In genomic region chr1:37987679-37988078, GRCh38 we compare ENCODE assay signal across 17 cellular contexts. TPM values are rescaled to one million over a fixed set of nuclear protein-coding genes. Genes with fewer than 3 reads are reported as not detected.
DNase-seq lines count a peak whose midpoint lies in the region; ATAC-seq and TF ChIP-seq lines count a peak whose summit lies in the region.
"Had no signal": no experiment of that assay in that cellular context is flagged by ENCODE, and none has a peak within 500 bp of the region (broad histone marks: within the 10 kb centered on the region; RNA-seq: fewer than 3 reads in every experiment).

No MANE protein-coding gene starts in this region.

- H4K91ac ChIP-seq in H9 (ENCODE audit: insufficient read length, low read depth, low read length): no peak overlapping the region

- H3K4me2 ChIP-seq in BLaER1 (no peak overlapping the region), H9 (ENCODE audit: insufficient read depth, insufficient read length, low read length) (no peak overlapping the region)

- H2BK20ac ChIP-seq in H9 (ENCODE audit: low read depth, low read length, poor library complexity, severe bottlenecking): no peak overlapping the region

- no peak overlapping the region for H3K4me3 ChIP-seq in BLaER1
- H3K4me3 ChIP-seq: left ventricle myocardium inferior, thoracic aorta had no signal

- H4K5ac ChIP-seq in H9 (ENCODE audit: insufficient read length, low read depth, low read length): no peak overlapping the region

- H3K27ac Mint-ChIP-seq in H9: no peak overlapping the region
- peak overlapping the region; percentile 53 for H3K27ac Mint-ChIP-seq in activated naive CD8-positive, alpha-beta T cell treated with anti-CD3 and anti-CD28 coated beads, Interleukin-2, amount 50 U/mL, for 24 hours
- H3K27ac Mint-ChIP-seq: effector memory CD8-positive, alpha-beta T cell had no signal

- peaks cover 54% of the 10 kb centered on the region for H3K36me3 ChIP-seq in BLaER1

- no peak overlapping the region for H2BK12ac ChIP-seq in H9 (ENCODE audit: insufficient read length, low read depth, low read length)

- no peak overlapping the region for H3K23ac ChIP-seq in H9 (ENCODE audit: insufficient read length, low read depth, low read length)

- peaks cover 1% of the 10 kb centered on the region; the same call in 1 of the 2 replicates for H3K79me2 ChIP-seq in H9 (ENCODE audit: insufficient read depth, low read length)

- H3K27ac ChIP-seq in BLaER1 (no peak overlapping the region), H9 (ENCODE audit: insufficient read length, low read depth, low read length) (no peak overlapping the region)
- H3K27ac ChIP-seq: left ventricle myocardium inferior, thoracic aorta had no signal

- no peak overlapping the region for H4K8ac ChIP-seq in H9 (replicated peaks; ENCODE audit: insufficient read length, low read depth, low read length)

- H3K27me3 Mint-ChIP-seq in H9 (ENCODE audit: low read depth): no peaks in the 10 kb centered on the region
- no peaks in the 10 kb centered on the region for H3K27me3 Mint-ChIP-seq in activated naive CD8-positive, alpha-beta T cell treated with anti-CD3 and anti-CD28 coated beads, Interleukin-2, amount 50 U/mL, for 24 hours
- H3K27me3 Mint-ChIP-seq: effector memory CD8-positive, alpha-beta T cell; naive thymus-derived CD8-positive, alpha-beta T cell had no signal

- no peak overlapping the region for H3K14ac ChIP-seq in H9 (ENCODE audit: insufficient read depth, low read length)

- no peak overlapping the region for H3T11ph ChIP-seq in H9 (ENCODE audit: low read length)

- H3K9me3 Mint-ChIP-seq in H9: no peaks in the 10 kb centered on the region; a peak in 2 of 5 replicates
- H3K9me3 Mint-ChIP-seq in activated naive CD8-positive, alpha-beta T cell treated with anti-CD3 and anti-CD28 coated beads, Interleukin-2, amount 50 U/mL, for 24 hours: no peaks in the 10 kb centered on the region
- H3K9me3 Mint-ChIP-seq: effector memory CD8-positive, alpha-beta T cell; naive thymus-derived CD8-positive, alpha-beta T cell had no signal

- H3K4me1 ChIP-seq in BLaER1 (peaks cover 19% of the 10 kb centered on the region), H9 (ENCODE audit: insufficient read depth, low read length) (no peaks in the 10 kb centered on the region)

- H4K20me1 ChIP-seq in BLaER1 (peaks cover 20% of the 10 kb centered on the region; the same call in 1 of the 2 replicates), H9 (ENCODE audit: control insufficient read depth, insufficient read depth, insufficient read length) (no peaks in the 10 kb centered on the region)

- no peak for ATAC-seq in activated naive CD8-positive, alpha-beta T cell treated with anti-CD3 and anti-CD28 coated beads, Interleukin-2, amount 50 U/mL, for 24 hours
- no peak for ATAC-seq in HG02763 (IDR thresholded peaks at IDR 0.05; ENCODE audit: unreplicated experiment)
- no peak for ATAC-seq in HG02840 (IDR thresholded peaks at IDR 0.05; ENCODE audit: low FRiP score, unreplicated experiment)
- ATAC-seq: effector memory CD8-positive, alpha-beta T cell; naive thymus-derived CD8-positive, alpha-beta T cell had no signal

- H3K9me3 ChIP-seq in BLaER1 (no peaks in the 10 kb centered on the region), H9 (ENCODE audit: control insufficient read depth, low read depth, low read length) (no peaks in the 10 kb centered on the region)
- H3K9me3 ChIP-seq: HAP-1, left ventricle myocardium inferior, thoracic aorta had no signal

- peak overlapping the region; percentile 97 to 98; a peak in 4 of 5 replicates for H3K4me3 Mint-ChIP-seq in H9
- peak overlapping the region; percentile 96 for H3K4me3 Mint-ChIP-seq in activated naive CD8-positive, alpha-beta T cell treated with anti-CD3 and anti-CD28 coated beads, Interleukin-2, amount 50 U/mL, for 24 hours

- no peak for TF ChIP-seq CTCF in H9 (conservative IDR thresholded peaks at IDR 0.05)

- H3K9ac ChIP-seq in BLaER1 (0 out of 2 replicates have a peak overlapping the region, but pooled peaks have one; percentile 92), H9 (ENCODE audit: extremely low read depth, insufficient read length, low read length) (no peak overlapping the region)

- no peak overlapping the region for H2BK5ac ChIP-seq in H9 (ENCODE audit: insufficient read length, low read length)

- peaks cover 12 to 15% of the 10 kb centered on the region in 2 experiments for H3K4me1 Mint-ChIP-seq in H9
- peaks cover 21% of the 10 kb centered on the region for H3K4me1 Mint-ChIP-seq in activated naive CD8-positive, alpha-beta T cell treated with anti-CD3 and anti-CD28 coated beads, Interleukin-2, amount 50 U/mL, for 24 hours

- H3K18ac ChIP-seq in H9 (ENCODE audit: insufficient read length, low read depth, low read length): no peak overlapping the region

- H3K23me2 ChIP-seq in H9 (ENCODE audit: insufficient read length, low read depth, low read length, poor library complexity, severe bottlenecking): peaks cover 5% of the 10 kb centered on the region

- WGBS in H9 (ENCODE audit: extremely low coverage, insufficient read length, low lambda C conversion rate): no CpG with 5 or more reads among the region's 1 CpG

- H2BK120ac ChIP-seq in H9 (ENCODE audit: low read depth, low read length, poor library complexity, severe bottlenecking): no peak overlapping the region

- H2AFZ ChIP-seq in H9 (ENCODE audit: low read length): no peak overlapping the region

- no peak overlapping the region for H3K4ac ChIP-seq in H9 (ENCODE audit: low read depth, low read length)

- H3K79me1 ChIP-seq in H9 (ENCODE audit: insufficient read depth, low read depth, low read length, poor library complexity, severe bottlenecking): peaks cover 9% of the 10 kb centered on the region

- no peak for DNase-seq in H9
- no peak for DNase-seq in activated naive CD8-positive, alpha-beta T cell treated with anti-CD3 and anti-CD28 coated beads, Interleukin-2, amount 50 U/mL, for 24 hours
- DNase-seq in EL: no peak
- DNase-seq: activated CD4-positive, alpha-beta T cell treated with anti-CD3 and anti-CD28 coated beads, Interleukin-2, amount 50 U/mL, for 4 hours; activated gamma-delta T cell treated with Interleukin-2 at 50 U/mL for 16 hours; DMS79 treated with DMSO at 0.1 percent for 48 hours; effector memory CD8-positive, alpha-beta T cell; left ventricle myocardium inferior; naive thymus-derived CD8-positive, alpha-beta T cell; NCI-H1105 treated with DMSO at 0.1 percent for 48 hours; retina; SIG-M5 had no signal

- peaks cover 26 to 49% (median 48%) of the 10 kb centered on the region in 3 experiments for H3K36me3 Mint-ChIP-seq in H9 (ENCODE audit: insufficient read depth in 1 of 3, low read depth in 3 of 3)
- H3K36me3 Mint-ChIP-seq in activated naive CD8-positive, alpha-beta T cell treated with anti-CD3 and anti-CD28 coated beads, Interleukin-2, amount 50 U/mL, for 24 hours (ENCODE audit: low read depth): peaks cover 38% of the 10 kb centered on the region

- H2BK15ac ChIP-seq in H9 (ENCODE audit: low read depth, low read length): no peak overlapping the region

- H3K56ac ChIP-seq in H9 (ENCODE audit: insufficient read length, low read depth, low read length): no peak overlapping the region

- H3K27me3 ChIP-seq in BLaER1 (no peaks in the 10 kb centered on the region), H9 (ENCODE audit: insufficient read depth, low read length) (no peaks in the 10 kb centered on the region)

- H2AK5ac ChIP-seq in H9 (ENCODE audit: insufficient read length, low read length): no peak overlapping the region

RNA-seq across cellular contexts. Expression of gene SF3A3, which starts 2.1 kb away (rescaled TPM):
- total RNA-seq in H9 (2021): 143 and 144 TPM in 2 replicates

RNA-seq across cellular contexts. Expression of gene FHL3, which starts 17.6 kb away (rescaled TPM):
- total RNA-seq in H9 (2021): 32.8 and 34.2 TPM in 2 replicates

RNA-seq across cellular contexts. Expression of gene UTP11, which starts 24.9 kb away (rescaled TPM):
- total RNA-seq in H9 (2021): 52.4 and 63.1 TPM in 2 replicates

RNA-seq across cellular contexts. Expression of gene INPP5B, which starts 40.8 kb away (rescaled TPM):
- 28.2 and 28.8 TPM in 2 replicates for total RNA-seq in H9 (2021)

RNA-seq across cellular contexts. Expression of gene POU3F1, which starts 58.9 kb away (rescaled TPM):
- 5.8 and 7.0 TPM in 2 replicates for total RNA-seq in H9 (2021)
- total RNA-seq: thoracic aorta had no signal
